15 cellular contexts compared by ENCODE assay signal in genomic region chr15:101612676-101613075, GRCh38.
"Had no signal": no experiment of that assay in that cellular context is flagged by ENCODE, and none has a peak within 500 bp of the region (broad histone marks: within the 10 kb centered on the region; RNA-seq: fewer than 3 reads in every experiment).

No MANE protein-coding gene starts in this region.

- DNase-seq: colonic mucosa; effector CD8-positive, alpha-beta T cell; esophagus squamous epithelium; foreskin melanocyte; mucosa of descending colon; naive B cell; stimulated activated CD4-positive, alpha-beta T cell treated with anti-CD3 and anti-CD28 coated beads, Interleukin-15, amount 100 ng/mL, for 24 hours; stimulated activated CD4-positive, alpha-beta T cell treated with anti-CD3 and anti-CD28 coated beads, Interleukin-2, amount 100 ng/mL, for 48 hours; stimulated activated naive B cell treated with anti-CD40 and anti-IgM and Interleukin-4, amounts not matched to agents 10 μg/mL and 1 μg/mL and 100 μg/mL, for 72 hours; trophoblast cell had no signal

- H3K9me3 ChIP-seq: colonic mucosa, esophagus squamous epithelium, mucosa of descending colon, thyroid gland, vagina had no signal

- H3K27me3 ChIP-seq: colonic mucosa, thyroid gland, vagina had no signal

- H3K4me3 ChIP-seq: colonic mucosa, esophagus squamous epithelium, lung, mucosa of descending colon, thyroid gland, vagina had no signal

- H3K4me1 ChIP-seq: parathyroid adenoma had no signal

- H3K9ac ChIP-seq: parathyroid adenoma had no signal

- H3K36me3 ChIP-seq: colonic mucosa, esophagus squamous epithelium, thyroid gland, vagina had no signal

- ATAC-seq: natural killer cell treated with Interleukin-12 subunit alpha and Interleukin-12 subunit beta and Interleukin-15 and Interleukin-18, amount 100 ng/mL, for 72 hours; stimulated activated naive B cell treated with anti-CD40 and anti-IgM and Interleukin-4, amounts not matched to agents 10 μg/mL and 1 μg/mL and 100 μg/mL, for 72 hours had no signal

- H3K27ac ChIP-seq: colonic mucosa, esophagus squamous epithelium, parathyroid adenoma, thyroid gland, vagina had no signal
